ENCODE assay signal across 8 cellular contexts in the genomic region with DNA sequence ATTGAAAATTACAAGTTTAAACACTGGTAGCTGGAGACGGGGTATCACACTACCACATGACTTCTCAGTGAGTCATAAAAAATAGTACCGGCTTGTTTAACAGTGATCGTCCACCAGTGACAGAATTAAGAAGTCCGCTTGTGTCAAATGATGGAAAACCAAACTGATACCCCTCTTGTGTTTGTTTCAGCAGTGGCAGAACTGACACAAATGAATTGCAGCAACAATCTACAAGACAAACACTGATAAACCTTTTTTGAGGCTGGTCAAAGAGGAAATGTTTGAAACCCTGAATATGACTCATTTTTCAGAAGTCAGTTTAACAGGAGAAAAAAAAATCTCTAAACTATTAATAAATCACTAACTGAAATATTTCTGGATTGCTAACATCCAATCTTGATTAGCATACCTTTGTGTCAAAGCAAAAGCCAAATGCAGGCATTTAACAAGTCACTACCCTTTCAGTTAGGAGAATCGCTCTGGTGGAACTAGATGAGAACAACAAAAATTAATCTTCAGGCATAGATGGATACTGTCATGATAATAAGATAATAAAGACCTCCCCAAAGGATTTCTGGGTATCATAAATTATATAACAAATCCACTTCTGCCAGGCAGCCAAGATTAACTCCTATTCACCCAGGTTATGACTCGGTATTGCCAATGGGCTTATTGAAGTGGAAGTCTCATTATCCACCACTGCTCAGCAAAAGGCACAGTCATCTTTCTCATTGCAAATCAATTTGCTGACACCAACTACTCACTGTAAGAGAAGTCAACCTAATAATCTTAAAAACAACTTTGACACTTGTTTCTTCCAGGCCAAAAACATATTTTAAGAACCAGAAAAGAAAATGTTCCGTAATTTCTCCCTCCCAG. TPM values are rescaled to one million over a fixed set of nuclear protein-coding genes. Genes with fewer than 3 reads are reported as not detected.
A peak's percentile ranks its signal among the peaks of the same experiment; 100 is the strongest.
DNase-seq lines count a peak whose midpoint lies in the region; ATAC-seq, FAIRE-seq and TF ChIP-seq lines count a peak whose summit lies in the region.

No MANE protein-coding gene starts in this region.

- TF ChIP-seq POLR2A in GM12891 (IDR thresholded peaks at IDR 0.05; ENCODE audit: low read depth, low read length): no peak

- FAIRE-seq in GM12891 (lab: Jason Lieb, UNC): no peak

- peak overlapping the region; percentile 88 for H3K27ac Mint-ChIP-seq in chondrocyte (ENCODE audit: unreplicated experiment)
- peak overlapping the region; percentile 79 for H3K27ac Mint-ChIP-seq in progenitor cell of endocrine pancreas

- ATAC-seq in HG03439 (IDR thresholded peaks at IDR 0.05; ENCODE audit: unreplicated experiment) (peak; percentile 39), HG02973 (IDR thresholded peaks at IDR 0.05; ENCODE audit: unreplicated experiment) (no peak), HG03159 (IDR thresholded peaks at IDR 0.05; ENCODE audit: unreplicated experiment) (no peak)

- DNase-seq in GM12891 (ENCODE audit: insufficient read length, low spot score) (no peak), chondrocyte (ENCODE audit: low spot score) (no peak), progenitor cell of endocrine pancreas (ENCODE audit: low spot score, unreplicated experiment) (no peak), globus pallidus (ENCODE audit: low spot score) (no peak), T1000 (lab: John Stamatoyannopoulos, UW) (no peak)

- H3K9me3 Mint-ChIP-seq in chondrocyte (ENCODE audit: low read depth) (peaks cover 4% of the 10 kb centered on the region), progenitor cell of endocrine pancreas (ENCODE audit: low read depth) (peaks cover 3% of the 10 kb centered on the region)

- H3K36me3 Mint-ChIP-seq in chondrocyte (ENCODE audit: low read depth) (no peaks in the 10 kb centered on the region), progenitor cell of endocrine pancreas (ENCODE audit: insufficient read depth) (peaks cover 4% of the 10 kb centered on the region)

- H3K27me3 Mint-ChIP-seq in chondrocyte (ENCODE audit: low read depth) (no peaks in the 10 kb centered on the region), progenitor cell of endocrine pancreas (no peaks in the 10 kb centered on the region)

- TF ChIP-seq CTCF in chondrocyte (IDR thresholded peaks at IDR 0.05) (no peak), progenitor cell of endocrine pancreas (IDR thresholded peaks at IDR 0.05; ENCODE audit: unreplicated experiment) (no peak)

- H3K4me3 Mint-ChIP-seq in chondrocyte (ENCODE audit: unreplicated experiment): peak overlapping the region; percentile 44
- H3K4me3 Mint-ChIP-seq in progenitor cell of endocrine pancreas (ENCODE audit: low read depth): no peak overlapping the region

- H3K4me1 Mint-ChIP-seq in chondrocyte (ENCODE audit: low read depth) (peaks cover 76% of the 10 kb centered on the region), progenitor cell of endocrine pancreas (ENCODE audit: low read depth) (peaks cover 44% of the 10 kb centered on the region)

TF ChIP-seq in GM12891, 5 proteins besides CTCF, POLR2A, EP300 and RAD21:
- no peak for TF ChIP-seq PAX5 (IDR thresholded peaks at IDR 0.05; ENCODE audit: insufficient read depth, low read length, severe bottlenecking)
- TF ChIP-seq SPI1 (IDR thresholded peaks at IDR 0.05; ENCODE audit: low read depth, low read length): 0 out of 2 replicates have a peak, but pooled peaks have one; percentile 33

RNA-seq across cellular contexts. Expression of a gene that starts 20.7 kb away (rescaled TPM):
- 1.9 TPM for polyA plus RNA-seq in GM12891 (2012; ENCODE audit: low read depth, missing spikeins)
- total RNA-seq in chondrocyte: 40.9 to 46.0 TPM (median 44.4 TPM) in 3 replicates
- 23.2 and 24.2 TPM in 2 replicates for total RNA-seq in progenitor cell of endocrine pancreas

RNA-seq across cellular contexts. Expression of a gene that starts 21.2 kb away (rescaled TPM):
- 32.4 TPM for polyA plus RNA-seq in GM12891 (2012; ENCODE audit: low read depth, missing spikeins)
- total RNA-seq in chondrocyte: 18.1 to 20.1 TPM (median 18.5 TPM) in 3 replicates
- 32.5 and 34.2 TPM in 2 replicates for total RNA-seq in progenitor cell of endocrine pancreas
